In genomic region chr11:101914349-101914736, GRCh38 we compare ENCODE assay signal across 9 cellular contexts. TPM values are rescaled to one million over a fixed set of nuclear protein-coding genes. Genes with fewer than 3 reads are reported as not detected.
DNase-seq lines count a peak whose midpoint lies in the region; ATAC-seq, FAIRE-seq and TF ChIP-seq lines count a peak whose summit lies in the region.
"Had no signal": no experiment of that assay in that cellular context is flagged by ENCODE, and none has a peak within 500 bp of the region (broad histone marks: within the 10 kb centered on the region; RNA-seq: fewer than 3 reads in every experiment).

No MANE protein-coding gene starts in this region.

- peak; percentile 43 for FAIRE-seq in pancreas (lab: Jason Lieb, UNC)

- peak; percentile 35 for DNase-seq in ELR (ENCODE audit: low read depth)
- no peak for DNase-seq in RWPE2 (ENCODE audit: low spot score)
- DNase-seq in fibroblast of gingiva (ENCODE audit: low read depth): peak; percentile 79
- no peak for DNase-seq in pancreas
- DNase-seq in OCI-M1 (lab: John Stamatoyannopoulos, UW): no peak
- DNase-seq in MV-4-11 (lab: John Stamatoyannopoulos, UW): no peak

- TF ChIP-seq CTCF in RWPE2 (IDR thresholded peaks at IDR 0.05; ENCODE audit: poor library complexity, severe bottlenecking) (no peak), pancreas (IDR thresholded peaks at IDR 0.05) (no peak)

- intact Hi-C loops in pancreas (cut with DNase I): no loop called here

- WGBS in pancreas, 2 donors: 11 to 17% methylated on average over 6 of the region's 6 CpGs

- H3K27me3 ChIP-seq in RWPE2 (ENCODE audit: insufficient read depth, poor library complexity, severe bottlenecking): no peaks in the 10 kb centered on the region
- H3K27me3 ChIP-seq in pancreas: no peaks in the 10 kb centered on the region

- peak overlapping the region; percentile 61 for H3K27ac ChIP-seq in RWPE2 (ENCODE audit: poor library complexity, severe bottlenecking)
- H3K27ac ChIP-seq in pancreas: peak overlapping the region in 2 of 4 donors; percentile 53 to 61

- ATAC-seq in RWPE2 (ENCODE audit: low read depth) (no peak), pancreas (peak in 2 of 4 donors; percentile 2), GM21825 (IDR thresholded peaks at IDR 0.05; ENCODE audit: unreplicated experiment) (no peak), GM18873 (IDR thresholded peaks at IDR 0.05; ENCODE audit: low FRiP score, unreplicated experiment) (no peak)

- H3K36me3 ChIP-seq in RWPE2 (ENCODE audit: low read depth) (no peaks in the 10 kb centered on the region), pancreas (no peaks in the 10 kb centered on the region)

- no peaks in the 10 kb centered on the region for H3K9me3 ChIP-seq in RWPE2 (ENCODE audit: severe bottlenecking)
- H3K9me3 ChIP-seq in pancreas: no peaks in the 10 kb centered on the region

- H3K4me1 ChIP-seq in RWPE2 (ENCODE audit: insufficient read depth, poor library complexity, severe bottlenecking) (peaks cover 12% of the 10 kb centered on the region), pancreas (no peaks in the 10 kb centered on the region)

- peak overlapping the region; percentile 80 for H3K4me3 ChIP-seq in RWPE2 (ENCODE audit: severe bottlenecking)
- H3K4me3 ChIP-seq in pancreas: peak overlapping the region; percentile 47 to 75 (median 65)

RNA-seq across cellular contexts. Expression of gene CEP126, which starts 0.5 kb away (rescaled TPM):
- total RNA-seq in pancreas: 1 to 10 TPM in 3 of 6 donors, under 1 TPM in 3; 0.47 to 2.0 (median 1.3) TPM
- polyA plus RNA-seq in pancreas: 1 to 10 TPM; 2.1 to 9.6 TPM

RNA-seq across cellular contexts. Expression of gene ANGPTL5, which starts 2.0 kb away (rescaled TPM):
- under 1 TPM in 1 of 6 donors, not detected in 5; 0.14 TPM for total RNA-seq in pancreas
- under 1 TPM in 1 of 2 donors, not detected in 1; 0.21 TPM for polyA plus RNA-seq in pancreas
- total RNA-seq: SK-MEL-5 had no signal

Comparison
In these comparisons a context has a peak if more than half of its experiments do, and no peak if none do; other contexts are left out.
1. DNase-seq: peak in ELR (single experiment) and fibroblast of gingiva (single experiment); none in RWPE2 (single experiment), pancreas (0 of 6), OCI-M1 (single experiment) and MV-4-11 (single experiment).